Comparison of ENCODE assay signal across 21 cellular contexts in the genomic region with DNA sequence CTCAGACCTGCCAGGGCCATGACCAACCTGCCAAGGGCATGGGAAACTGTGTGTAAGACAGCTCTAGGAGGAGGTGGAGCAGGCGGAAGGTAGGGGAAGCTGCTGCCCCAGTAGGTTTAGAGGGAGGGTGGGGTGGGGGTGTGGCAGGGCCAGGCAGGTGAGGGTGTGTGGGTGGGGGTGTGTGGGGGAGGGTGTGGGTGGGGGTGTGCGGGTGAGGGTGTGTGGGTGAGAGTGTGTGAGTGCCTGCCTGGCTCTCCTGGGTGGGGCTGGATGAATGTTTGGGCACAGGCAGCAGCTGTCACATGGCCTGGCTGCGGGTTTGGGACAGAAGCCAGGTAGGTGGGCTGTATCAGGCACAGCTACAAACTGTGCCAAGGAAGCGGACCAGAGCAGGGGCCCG. TPM values are rescaled to one million over a fixed set of nuclear protein-coding genes. Genes with fewer than 3 reads are reported as not detected.
DNase-seq lines count a peak whose midpoint lies in the region; ATAC-seq, FAIRE-seq and TF ChIP-seq lines count a peak whose summit lies in the region.
"Had no signal": no experiment of that assay in that cellular context is flagged by ENCODE, and none has a peak within 500 bp of the region (broad histone marks: within the 10 kb centered on the region; RNA-seq: fewer than 3 reads in every experiment).

No MANE protein-coding gene starts in this region.

- no peaks in the 10 kb centered on the region for H3K9me3 ChIP-seq in CD8-positive, alpha-beta T cell (ENCODE audit: low read length)
- H3K9me3 ChIP-seq in parathyroid adenoma (ENCODE audit: control insufficient read depth, low read length), result no peaks in the 10 kb centered on the region
- H3K9me3 ChIP-seq in pancreas, result no peaks in the 10 kb centered on the region

- CTCF ChIA-PET in CD8-positive, alpha-beta T cell (lab: Charles Lee), result interaction anchor here (3.3 kb wide), 1 partner anchor 28 kb away, joined by 20 read pairs; no protein-coding TSS in a partner anchor

- H3K4me3 ChIP-seq in CD8-positive, alpha-beta T cell (ENCODE audit: low read depth, low read length), result no peak overlapping the region
- H3K4me3 ChIP-seq in parathyroid adenoma (ENCODE audit: low read depth, low read length) (no peak overlapping the region), pancreas (no peak overlapping the region)
- H3K4me3 ChIP-seq: coronary artery, skin epidermis had no signal

- H3K79me2 ChIP-seq in parathyroid adenoma, result no peaks in the 10 kb centered on the region

- intact Hi-C loops in CD8-positive, alpha-beta T cell (cut with DNase I, micrococcal nuclease), result no loop called here
- intact Hi-C loops in pancreas (cut with DNase I), result no loop called here

- no peak overlapping the region for H3K4me3 Mint-ChIP-seq in CD8-positive, alpha-beta T cell
- no peak overlapping the region for H3K4me3 Mint-ChIP-seq in activated T-helper 17 cell treated with anti-CD3 and anti-CD28 coated beads, Interleukin-2, amount 50 U/mL, for 72 hours
- H3K4me3 Mint-ChIP-seq in activated T-cell treated with anti-CD3 and anti-CD28 coated beads, Interleukin-2, amount 50 U/mL, for 24 hours, result no peak overlapping the region
- H3K4me3 Mint-ChIP-seq: activated B cell treated with CpG ODN at 0.5 μM for 24 hours; activated CD4-positive, alpha-beta memory T cell treated with anti-CD3 and anti-CD28 coated beads, Interleukin-2, amount 10 ng/mL, durations not matched to agents 7 days and 5 days; activated naive CD8-positive, alpha-beta T cell treated with anti-CD3 and anti-CD28 coated beads, Interleukin-2, amount 10 ng/mL, durations not matched to agents 7 days and 5 days; brain had no signal

- peak overlapping the region; percentile 56 for H2AFZ ChIP-seq in parathyroid adenoma

- DNase-seq in CD8-positive, alpha-beta T cell, result no peak
- peak in 62 of 76 experiments; percentile 6 to 77 (median 47) for DNase-seq in HUDEP-2 (lab: John Stamatoyannopoulos, UW; ENCODE audit: unreplicated experiment in 76 of 76)
- no peak for DNase-seq in activated T-cell treated with anti-CD3 and anti-CD28 coated beads, Interleukin-2, amount 50 U/mL, for 24 hours
- no peak for DNase-seq in occipital lobe (lab: John Stamatoyannopoulos, UW)
- no peak for DNase-seq in pancreas
- DNase-seq: activated B cell treated with CpG ODN at 0.5 μM for 24 hours; activated CD4-positive, alpha-beta memory T cell treated with anti-CD3 and anti-CD28 coated beads, Interleukin-2, amount 10 ng/mL, durations not matched to agents 7 days and 5 days; activated naive CD8-positive, alpha-beta T cell treated with anti-CD3 and anti-CD28 coated beads, Interleukin-2, amount 10 ng/mL, durations not matched to agents 7 days and 5 days; naive thymus-derived CD4-positive, alpha-beta T cell; NCI-H1092; stimulated activated CD4-positive, alpha-beta T cell treated with anti-CD3 and anti-CD28 coated beads, Interleukin-4, amount 100 ng/mL, for 4 hours; T-helper 9 cell had no signal

- no peaks in the 10 kb centered on the region for H3K27me3 ChIP-seq in CD8-positive, alpha-beta T cell (ENCODE audit: insufficient read depth, low read length)
- H3K27me3 ChIP-seq in parathyroid adenoma (ENCODE audit: control insufficient read depth, insufficient read depth, low read length) (no peaks in the 10 kb centered on the region), pancreas (no peaks in the 10 kb centered on the region)

- H3K27me3 Mint-ChIP-seq in CD8-positive, alpha-beta T cell (ENCODE audit: low read depth), result no peaks in the 10 kb centered on the region
- no peaks in the 10 kb centered on the region for H3K27me3 Mint-ChIP-seq in activated T-helper 17 cell treated with anti-CD3 and anti-CD28 coated beads, Interleukin-2, amount 50 U/mL, for 72 hours
- H3K27me3 Mint-ChIP-seq in activated T-cell treated with anti-CD3 and anti-CD28 coated beads, Interleukin-2, amount 50 U/mL, for 24 hours, result no peaks in the 10 kb centered on the region
- H3K27me3 Mint-ChIP-seq: activated B cell treated with CpG ODN at 0.5 μM for 24 hours; naive thymus-derived CD4-positive, alpha-beta T cell had no signal

- H3K4me1 ChIP-seq in CD8-positive, alpha-beta T cell (ENCODE audit: insufficient read depth, low read length), result peaks cover 15% of the 10 kb centered on the region
- peaks cover 16% of the 10 kb centered on the region for H3K4me1 ChIP-seq in parathyroid adenoma
- H3K4me1 ChIP-seq in pancreas, result no peaks in the 10 kb centered on the region

- no peaks in the 10 kb centered on the region for H3K36me3 ChIP-seq in CD8-positive, alpha-beta T cell (ENCODE audit: insufficient read depth, low read length)
- H3K36me3 ChIP-seq in parathyroid adenoma (ENCODE audit: control insufficient read depth, insufficient read depth, low read length) (no peaks in the 10 kb centered on the region), pancreas (no peaks in the 10 kb centered on the region)

- POLR2A ChIA-PET in CD8-positive, alpha-beta T cell (lab: Charles Lee), result interaction anchor here (0.6 kb wide), 1 partner anchor 12 kb away, joined by 3 read pairs; no protein-coding TSS in a partner anchor

- H3K36me3 Mint-ChIP-seq in CD8-positive, alpha-beta T cell, result no peaks in the 10 kb centered on the region
- no peaks in the 10 kb centered on the region for H3K36me3 Mint-ChIP-seq in activated T-helper 17 cell treated with anti-CD3 and anti-CD28 coated beads, Interleukin-2, amount 50 U/mL, for 72 hours (ENCODE audit: low read depth)
- no peaks in the 10 kb centered on the region for H3K36me3 Mint-ChIP-seq in activated T-cell treated with anti-CD3 and anti-CD28 coated beads, Interleukin-2, amount 50 U/mL, for 24 hours (ENCODE audit: low read depth)
- H3K36me3 Mint-ChIP-seq: activated naive CD8-positive, alpha-beta T cell treated with anti-CD3 and anti-CD28 coated beads, Interleukin-2, amount 10 ng/mL, durations not matched to agents 7 days and 5 days; brain; naive thymus-derived CD4-positive, alpha-beta T cell had no signal

- 38 to 40% methylated on average over 5 of the region's 5 CpGs for WGBS in pancreas, 2 donors

- no peak overlapping the region for H3K27ac ChIP-seq in CD8-positive, alpha-beta T cell (ENCODE audit: low read depth, low read length)
- no peak overlapping the region for H3K27ac ChIP-seq in parathyroid adenoma
- H3K27ac ChIP-seq in pancreas, result no peak overlapping the region
- H3K27ac ChIP-seq: coronary artery, KMS-11, skin epidermis had no signal

- H3K4me1 Mint-ChIP-seq in CD8-positive, alpha-beta T cell (ENCODE audit: low read depth), result peaks cover 16% of the 10 kb centered on the region
- no peaks in the 10 kb centered on the region for H3K4me1 Mint-ChIP-seq in activated T-helper 17 cell treated with anti-CD3 and anti-CD28 coated beads, Interleukin-2, amount 50 U/mL, for 72 hours
- peaks cover 12% of the 10 kb centered on the region for H3K4me1 Mint-ChIP-seq in activated T-cell treated with anti-CD3 and anti-CD28 coated beads, Interleukin-2, amount 50 U/mL, for 24 hours (ENCODE audit: low read depth)

- no peak overlapping the region for H3K9ac ChIP-seq in parathyroid adenoma
- H3K9ac ChIP-seq: KMS-11 had no signal

- ATAC-seq in CD8-positive, alpha-beta T cell, result peak; percentile 17
- no peak for ATAC-seq in activated T-helper 17 cell treated with anti-CD3 and anti-CD28 coated beads, Interleukin-2, amount 50 U/mL, for 72 hours (replicated peaks)
- ATAC-seq in pancreas, result no peak
- ATAC-seq: naive thymus-derived CD4-positive, alpha-beta T cell had no signal

- no peak for FAIRE-seq in pancreas (lab: Jason Lieb, UNC)
- FAIRE-seq: endometrium, islet of Langerhans had no signal

- H3K9me3 Mint-ChIP-seq in CD8-positive, alpha-beta T cell, result no peaks in the 10 kb centered on the region
- no peaks in the 10 kb centered on the region for H3K9me3 Mint-ChIP-seq in activated T-helper 17 cell treated with anti-CD3 and anti-CD28 coated beads, Interleukin-2, amount 50 U/mL, for 72 hours
- no peaks in the 10 kb centered on the region for H3K9me3 Mint-ChIP-seq in activated T-cell treated with anti-CD3 and anti-CD28 coated beads, Interleukin-2, amount 50 U/mL, for 24 hours
- H3K9me3 Mint-ChIP-seq: activated B cell treated with CpG ODN at 0.5 μM for 24 hours; activated CD4-positive, alpha-beta memory T cell treated with anti-CD3 and anti-CD28 coated beads, Interleukin-2, amount 10 ng/mL, durations not matched to agents 7 days and 5 days; activated naive CD8-positive, alpha-beta T cell treated with anti-CD3 and anti-CD28 coated beads, Interleukin-2, amount 10 ng/mL, durations not matched to agents 7 days and 5 days; brain; naive thymus-derived CD4-positive, alpha-beta T cell had no signal

- no peak overlapping the region for H3K4me2 ChIP-seq in parathyroid adenoma (ENCODE audit: low read length)
- H3K4me2 ChIP-seq: KMS-11 had no signal

- no peak for TF ChIP-seq CTCF in CD8-positive, alpha-beta T cell (IDR thresholded peaks at IDR 0.05)
- TF ChIP-seq CTCF in parathyroid adenoma (IDR thresholded peaks at IDR 0.05), result no peak
- no peak for TF ChIP-seq CTCF in pancreas (IDR thresholded peaks at IDR 0.05)

- no peak overlapping the region for H3K27ac Mint-ChIP-seq in CD8-positive, alpha-beta T cell
- H3K27ac Mint-ChIP-seq in activated T-helper 17 cell treated with anti-CD3 and anti-CD28 coated beads, Interleukin-2, amount 50 U/mL, for 72 hours, result peak overlapping the region; percentile 30
- H3K27ac Mint-ChIP-seq in activated T-cell treated with anti-CD3 and anti-CD28 coated beads, Interleukin-2, amount 50 U/mL, for 24 hours, result no peak overlapping the region
- H3K27ac Mint-ChIP-seq: activated CD4-positive, alpha-beta memory T cell treated with anti-CD3 and anti-CD28 coated beads, Interleukin-2, amount 10 ng/mL, durations not matched to agents 7 days and 5 days; activated naive CD8-positive, alpha-beta T cell treated with anti-CD3 and anti-CD28 coated beads, Interleukin-2, amount 10 ng/mL, durations not matched to agents 7 days and 5 days; progenitor cell of endocrine pancreas had no signal

RNA-seq across cellular contexts. Expression of a gene that starts 8.8 kb away (rescaled TPM):
- 10 to 100 TPM; 17.3 to 17.9 TPM for total RNA-seq in CD8-positive, alpha-beta T cell
- total RNA-seq in activated T-helper 17 cell treated with anti-CD3 and anti-CD28 coated beads, Interleukin-2, amount 50 U/mL, for 72 hours, result 1 to 10 TPM; 3.7 to 8.1 TPM
- total RNA-seq in occipital lobe (8.0 TPM), pancreas (1 to 10 TPM in 1 of 6 donors, under 1 TPM in 5; 0.23 to 1.1 (median 0.47) TPM)
- 1 to 10 TPM in 1 of 2 donors, under 1 TPM in 1; 0.75 to 1.1 TPM for polyA plus RNA-seq in pancreas

RNA-seq across cellular contexts. Expression of a gene that starts 26.3 kb away (rescaled TPM):
- total RNA-seq in CD8-positive, alpha-beta T cell, result 10 to 100 TPM in 1 of 2 experiments, 1 to 10 TPM in 1; 9.3 to 12.6 TPM
- 10 to 100 TPM; 15.9 to 24.5 TPM for total RNA-seq in activated T-helper 17 cell treated with anti-CD3 and anti-CD28 coated beads, Interleukin-2, amount 50 U/mL, for 72 hours
- total RNA-seq in occipital lobe (19.3 TPM), pancreas (10 to 100 TPM; 12.1 to 21.7 (median 17.4) TPM)
- 10 to 100 TPM; 26.4 to 29.8 TPM for polyA plus RNA-seq in pancreas

RNA-seq across cellular contexts. Expression of a gene that starts 49.2 kb away (rescaled TPM):
- 10 to 100 TPM; 48.8 to 49.6 TPM for total RNA-seq in CD8-positive, alpha-beta T cell
- 100 to 1,000 TPM; 143 to 282 TPM for total RNA-seq in activated T-helper 17 cell treated with anti-CD3 and anti-CD28 coated beads, Interleukin-2, amount 50 U/mL, for 72 hours
- total RNA-seq in occipital lobe, result 62.2 TPM
- 10 to 100 TPM; 34.6 to 65.6 (median 53.9) TPM for total RNA-seq in pancreas
- polyA plus RNA-seq in pancreas, result 10 to 100 TPM; 50.7 to 84.7 TPM

Comparison
In these comparisons a context has a peak if more than half of its experiments do, and no peak if none do; other contexts are left out.
1. DNase-seq: peak in HUDEP-2 (62 of 76); none in CD8-positive, alpha-beta T cell (0 of 7), activated T-cell treated with anti-CD3 and anti-CD28 coated beads, Interleukin-2, amount 50 U/mL, for 24 hours (single experiment), occipital lobe (single experiment) and pancreas (0 of 6).